8 cellular contexts compared by ENCODE assay signal in the genomic region with DNA sequence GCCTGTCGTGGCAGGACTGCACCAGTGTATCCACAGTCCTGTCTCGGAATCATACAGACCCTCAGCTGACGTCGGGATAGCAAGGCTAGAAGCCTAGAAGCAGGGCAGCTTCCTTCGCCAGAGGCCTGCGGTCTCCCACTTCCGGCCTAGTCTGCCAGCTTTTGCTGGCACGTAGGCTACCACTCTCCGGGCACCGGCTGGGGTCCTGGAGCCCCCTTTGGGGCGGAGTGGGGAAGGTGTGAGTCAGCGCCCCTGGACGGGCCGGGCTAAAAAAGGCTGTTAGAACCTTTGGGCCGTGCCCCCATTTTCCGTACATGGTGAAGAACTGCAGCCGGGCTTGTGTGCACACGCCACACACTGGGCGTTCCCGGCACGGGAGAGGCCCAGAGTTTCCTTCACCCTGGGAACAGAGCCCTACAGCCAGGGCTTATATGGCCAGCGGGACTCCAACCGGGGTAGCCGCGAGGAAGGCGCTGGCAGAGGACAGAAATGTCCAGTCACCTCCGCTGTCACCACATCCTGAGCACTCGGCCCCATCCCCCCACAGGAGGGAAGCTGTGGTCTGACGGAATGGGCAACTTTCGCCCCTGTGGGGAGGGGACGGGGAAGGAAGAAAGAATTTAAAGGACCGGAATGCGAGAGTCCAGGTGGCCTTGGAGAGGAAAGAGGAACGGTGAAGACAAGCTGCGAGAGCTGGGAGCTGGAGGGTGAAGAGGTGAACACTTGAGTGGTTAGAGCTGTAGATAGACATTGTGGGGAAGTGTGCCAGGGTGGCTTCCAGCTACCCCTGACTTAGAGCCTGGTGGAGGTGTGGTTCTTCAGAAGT. TPM values are rescaled to one million over a fixed set of nuclear protein-coding genes. Genes with fewer than 3 reads are reported as not detected.
A peak's percentile ranks its signal among the peaks of the same experiment; 100 is the strongest.
DNase-seq lines count a peak whose midpoint lies in the region; ATAC-seq, FAIRE-seq and TF ChIP-seq lines count a peak whose summit lies in the region.

No MANE protein-coding gene starts in this region.

- TF ChIP-seq CTCF in smooth muscle cell (IDR thresholded peaks at IDR 0.05; ENCODE audit: borderline replicate concordance, insufficient read depth, poor library complexity, severe bottlenecking) (no peak), GM10248 (IDR thresholded peaks at IDR 0.05; ENCODE audit: control extremely low read depth, extremely low read depth, low read depth, missing control alignments) (no peak)

- H3K27ac ChIP-seq in HUES48 (ENCODE audit: low read depth, low read length) (no peak overlapping the region), iPS-18a (ENCODE audit: low read length) (no peak overlapping the region), smooth muscle cell (ENCODE audit: low read depth) (peak overlapping the region; percentile 84)

- H2AFZ ChIP-seq in smooth muscle cell (ENCODE audit: low read depth) = no peak overlapping the region

- no peak for TF ChIP-seq POLR2A in GM12892 (IDR thresholded peaks at IDR 0.05; ENCODE audit: low read depth, low read length)

- peaks cover 13% of the 10 kb centered on the region for H3K4me1 ChIP-seq in HUES48 (ENCODE audit: control insufficient read depth, insufficient read depth, low read length)
- H3K4me1 ChIP-seq in iPS-18a (ENCODE audit: control insufficient read depth, low read depth, low read length) = peaks cover 6% of the 10 kb centered on the region
- H3K4me1 ChIP-seq in smooth muscle cell (ENCODE audit: low read depth) = peaks cover 5% of the 10 kb centered on the region

- peaks cover 8% of the 10 kb centered on the region; the same call in 1 of the 2 replicates for H3K9me3 ChIP-seq in HUES48 (ENCODE audit: control insufficient read depth, insufficient read depth, low read length)
- H3K9me3 ChIP-seq in T-helper 17 cell (ENCODE audit: control insufficient read depth, low read length, poor library complexity, severe bottlenecking) = no peaks in the 10 kb centered on the region
- H3K9me3 ChIP-seq in iPS-18a (ENCODE audit: control insufficient read depth, low read depth, low read length) = no peaks in the 10 kb centered on the region
- no peaks in the 10 kb centered on the region for H3K9me3 ChIP-seq in smooth muscle cell (replicated peaks; ENCODE audit: low read depth)

- H3K36me3 Mint-ChIP-seq in T-helper 17 cell (ENCODE audit: low read depth) = no peaks in the 10 kb centered on the region

- H3K79me2 ChIP-seq in smooth muscle cell (ENCODE audit: low read depth) = no peaks in the 10 kb centered on the region

- H3K4me3 Mint-ChIP-seq in T-helper 17 cell = peak overlapping the region; percentile 89

- H3K4me2 ChIP-seq in smooth muscle cell = peak overlapping the region; percentile 79

- CTCF ChIA-PET in GM10248 (lab: Yijun Ruan, JAX) = interaction anchor here (0.9 to 4.1 kb wide), 6 partner anchors 9 to 26 kb away, joined by 3 to 28 read pairs (median 5); no protein-coding TSS in a partner anchor

- H3K27ac Mint-ChIP-seq in T-helper 17 cell = peak overlapping the region; percentile 96

- H3K27me3 Mint-ChIP-seq in T-helper 17 cell = no peaks in the 10 kb centered on the region

- ATAC-seq in T-helper 17 cell = peak; percentile 53
- no peak for ATAC-seq in HG02571 (IDR thresholded peaks at IDR 0.05; ENCODE audit: unreplicated experiment)

- DNase-seq in GM12892 (ENCODE audit: insufficient read length) (no peak), T-helper 17 cell (peak; percentile 33 to 58 (median 48)), astrocyte of the hippocampus (ENCODE audit: low read depth, low spot score) (peak; percentile 91), smooth muscle cell (lab: John Stamatoyannopoulos, UW; ENCODE audit: unreplicated experiment) (peak; percentile 18), GM10248 (ENCODE audit: extremely low spot score) (no peak)

- no peaks in the 10 kb centered on the region for H4K20me1 ChIP-seq in smooth muscle cell (ENCODE audit: low read depth)

- H3K9ac ChIP-seq in HUES48 (ENCODE audit: low read depth, low read length) = no peak overlapping the region
- no peak overlapping the region for H3K9ac ChIP-seq in iPS-18a (ENCODE audit: low read length)
- H3K9ac ChIP-seq in smooth muscle cell (ENCODE audit: low read depth) = peak overlapping the region; percentile 10

- H3K4me1 Mint-ChIP-seq in T-helper 17 cell = peaks cover 18% of the 10 kb centered on the region

- whole genome bisulfite sequencing in smooth muscle cell (ENCODE audit: low lambda C conversion rate) = 51% methylated on average over 35 of the region's 35 CpGs

- FAIRE-seq in GM12892 (lab: Jason Lieb, UNC) = peak; percentile 76

- no peaks in the 10 kb centered on the region for H3K36me3 ChIP-seq in HUES48 (ENCODE audit: control insufficient read depth, insufficient read depth, low read length)
- no peaks in the 10 kb centered on the region for H3K36me3 ChIP-seq in iPS-18a (ENCODE audit: control insufficient read depth, low read depth, low read length)
- no peaks in the 10 kb centered on the region for H3K36me3 ChIP-seq in smooth muscle cell (ENCODE audit: low read depth)

- POLR2A ChIA-PET in GM10248 (lab: Yijun Ruan, JAX) = no interaction called here

- H3K27me3 ChIP-seq in HUES48 (ENCODE audit: control insufficient read depth, insufficient read depth, low read length) (peaks cover 17% of the 10 kb centered on the region), iPS-18a (ENCODE audit: control insufficient read depth, insufficient read depth, low read length) (peaks cover 29% of the 10 kb centered on the region), smooth muscle cell (ENCODE audit: low read depth) (no peaks in the 10 kb centered on the region)

- peak overlapping the region; percentile 55 for H3K4me3 ChIP-seq in HUES48 (ENCODE audit: low read depth, low read length)
- H3K4me3 ChIP-seq in iPS-18a (ENCODE audit: low read length) = peak overlapping the region; percentile 52
- peak overlapping the region; percentile 29 for H3K4me3 ChIP-seq in smooth muscle cell

- H3F3A ChIP-seq in smooth muscle cell (ENCODE audit: low read depth) = peaks cover 4% of the 10 kb centered on the region

RNA-seq across cellular contexts. Expression of gene MAGIX, which starts 4.6 kb away (rescaled TPM):
- polyA plus RNA-seq in GM12892 (2012; ENCODE audit: missing spikeins) = 0.19 TPM
- total RNA-seq in T-helper 17 cell (1 to 10 TPM; 1.0 to 1.1 TPM), smooth muscle cell (0.45 and 1.3 TPM in 2 replicates)
- 3.8 and 6.9 TPM in 2 replicates for polyA plus RNA-seq in smooth muscle cell

RNA-seq across cellular contexts. Expression of gene PLP2, which starts 4.6 kb away (rescaled TPM):
- 38.2 TPM for polyA plus RNA-seq in GM12892 (2012; ENCODE audit: missing spikeins)
- total RNA-seq in T-helper 17 cell (100 to 1,000 TPM; 180 to 203 TPM), smooth muscle cell (114 and 190 TPM in 2 replicates)
- 237 and 295 TPM in 2 replicates for polyA plus RNA-seq in smooth muscle cell

RNA-seq across cellular contexts. Expression of gene PRICKLE3, which starts 19.0 kb away (rescaled TPM):
- polyA plus RNA-seq in GM12892 (2012; ENCODE audit: missing spikeins) = 9.1 TPM
- total RNA-seq in T-helper 17 cell (1 to 10 TPM; 4.8 to 7.5 TPM), smooth muscle cell (3.5 and 11.3 TPM in 2 replicates)
- 11.5 and 14.5 TPM in 2 replicates for polyA plus RNA-seq in smooth muscle cell

RNA-seq across cellular contexts. Expression of gene SYP, which starts 32.9 kb away (rescaled TPM):
- 1.2 TPM for polyA plus RNA-seq in GM12892 (2012; ENCODE audit: missing spikeins)
- under 1 TPM; 0.30 to 0.60 TPM for total RNA-seq in T-helper 17 cell
- total RNA-seq in smooth muscle cell = not detected in 2 replicates
- polyA plus RNA-seq in smooth muscle cell = 0.28 TPM in 1 of 2 replicates, not detected in the other

RNA-seq across cellular contexts. Expression of gene GPKOW, which starts 43.6 kb away (rescaled TPM):
- polyA plus RNA-seq in GM12892 (2012; ENCODE audit: missing spikeins) = 13.1 TPM
- total RNA-seq in T-helper 17 cell (10 to 100 TPM; 13.5 to 14.4 TPM), smooth muscle cell (15.5 and 28.0 TPM in 2 replicates)
- polyA plus RNA-seq in smooth muscle cell = 32.0 and 32.4 TPM in 2 replicates

Comparison
In these comparisons a context has a peak if more than half of its experiments do, and no peak if none do; other contexts are left out.
1. DNase-seq: peak in T-helper 17 cell (3 of 3), astrocyte of the hippocampus (single experiment) and smooth muscle cell (single experiment); none in GM12892 (single experiment) and GM10248 (single experiment).
2. Peak in every context shown above with its lines, with median percentiles within 50 percentile points of each other: H3K4me3 ChIP-seq.